ENCODE assay signal across 20 cellular contexts in genomic region chr10:88705951-88706350, GRCh38. TPM values are rescaled to one million over a fixed set of nuclear protein-coding genes. Genes with fewer than 3 reads are reported as not detected.
"Had no signal": no experiment of that assay in that cellular context is flagged by ENCODE, and none has a peak within 500 bp of the region (broad histone marks: within the 10 kb centered on the region; RNA-seq: fewer than 3 reads in every experiment).

Gene LIPK, plus strand, starts transcription at chr10:88706249. Its CDS starts 18,295 bp downstream, at chr10:88724544.

- H3K4me1 ChIP-seq: upper lobe of left lung had no signal

- H3K36me3 Mint-ChIP-seq: activated naive CD4-positive, alpha-beta T cell treated with anti-CD3 and anti-CD28 coated beads, Interleukin-2, amount 50 U/mL, for 72 hours; natural killer cell treated with Interleukin-12 subunit alpha and Interleukin-12 subunit beta and Interleukin-15 and Interleukin-18, amount 100 ng/mL, for 72 hours had no signal

- H3K9me3 ChIP-seq: upper lobe of left lung had no signal

- H3K4me3 ChIP-seq: hepatocyte, upper lobe of left lung had no signal

- DNase-seq: activated CD4-positive, alpha-beta T cell treated with anti-CD3 and anti-CD28 coated beads for 48 hours; activated CD8-positive, alpha-beta T cell treated with anti-CD3 and anti-CD28 coated beads for 36 hours; activated gamma-delta T cell; activated T-cell treated with anti-CD3 and anti-CD28 coated beads, Interleukin-2, amount 50 U/mL, for 4 hours; anterior cingulate cortex; effector memory CD8-positive, alpha-beta T cell; erythroblast; islet precursor cell; mesendoderm; stimulated activated CD4-positive, alpha-beta T cell treated with anti-CD3 and anti-CD28 coated beads, Interleukin-4, amount 100 ng/mL, for 24 hours; stimulated activated naive CD4-positive, alpha-beta T cell treated with Interleukin-2 at 50 U/mL for 16 hours; upper lobe of left lung had no signal

- H3K27ac Mint-ChIP-seq: activated CD8-positive, alpha-beta T cell treated with anti-CD3 and anti-CD28 coated beads for 36 hours; activated naive CD4-positive, alpha-beta T cell treated with anti-CD3 and anti-CD28 coated beads, Interleukin-2, amount 50 U/mL, for 72 hours; dendritic cell treated with granulocyte-macrophage colony-stimulating factor and Interleukin-4, amounts not matched to agents 40 ng/mL and 50 ng/mL, for 4 days; effector memory CD8-positive, alpha-beta T cell; natural killer cell treated with Interleukin-12 subunit alpha and Interleukin-12 subunit beta and Interleukin-15 and Interleukin-18, amount 100 ng/mL, for 72 hours had no signal

- H3K9me3 Mint-ChIP-seq: activated CD8-positive, alpha-beta T cell treated with anti-CD3 and anti-CD28 coated beads for 36 hours; activated naive CD4-positive, alpha-beta T cell treated with anti-CD3 and anti-CD28 coated beads, Interleukin-2, amount 50 U/mL, for 72 hours; activated T-cell treated with anti-CD3 and anti-CD28 coated beads, Interleukin-2, amount 50 U/mL, for 4 hours; dendritic cell treated with granulocyte-macrophage colony-stimulating factor and Interleukin-4, amounts not matched to agents 40 ng/mL and 50 ng/mL, for 4 days; effector memory CD8-positive, alpha-beta T cell; natural killer cell treated with Interleukin-12 subunit alpha and Interleukin-12 subunit beta and Interleukin-15 and Interleukin-18, amount 100 ng/mL, for 72 hours had no signal

- H3K36me3 ChIP-seq: upper lobe of left lung had no signal

- ATAC-seq: activated CD8-positive, alpha-beta T cell treated with anti-CD3 and anti-CD28 coated beads for 36 hours; effector memory CD8-positive, alpha-beta T cell; left lobe of liver; natural killer cell treated with Interleukin-12 subunit alpha and Interleukin-12 subunit beta and Interleukin-15 and Interleukin-18, amount 100 ng/mL, for 72 hours had no signal

- H2AFZ ChIP-seq: hepatocyte had no signal

- H3K27ac ChIP-seq: hepatocyte, upper lobe of left lung had no signal

- H3K4me3 Mint-ChIP-seq: activated CD8-positive, alpha-beta T cell treated with anti-CD3 and anti-CD28 coated beads for 36 hours; dendritic cell treated with granulocyte-macrophage colony-stimulating factor and Interleukin-4, amounts not matched to agents 40 ng/mL and 50 ng/mL, for 4 days; effector memory CD8-positive, alpha-beta T cell; natural killer cell treated with Interleukin-12 subunit alpha and Interleukin-12 subunit beta and Interleukin-15 and Interleukin-18, amount 100 ng/mL, for 72 hours had no signal

- H3K27me3 Mint-ChIP-seq: effector memory CD8-positive, alpha-beta T cell had no signal

- H3K27me3 ChIP-seq: hepatocyte, upper lobe of left lung had no signal

- H3K4me2 ChIP-seq: hepatocyte had no signal

- H3K79me2 ChIP-seq: hepatocyte had no signal

RNA-seq across cellular contexts. Expression of gene LIPK, which starts in this region (rescaled TPM):
- total RNA-seq: activated CD8-positive, alpha-beta T cell treated with anti-CD3 and anti-CD28 coated beads for 36 hours; activated naive CD4-positive, alpha-beta T cell treated with anti-CD3 and anti-CD28 coated beads, Interleukin-2, amount 50 U/mL, for 72 hours; activated T-cell treated with anti-CD3 and anti-CD28 coated beads, Interleukin-2, amount 50 U/mL, for 4 hours; cerebellum; glomerular endothelial cell; hepatocyte; left lobe of liver; natural killer cell treated with Interleukin-12 subunit alpha and Interleukin-12 subunit beta and Interleukin-15 and Interleukin-18, amount 100 ng/mL, for 72 hours; T-helper 1 cell treated with Interleukin-12 subunit alpha and Interleukin-12 subunit beta and Interleukin-4 antibody, amounts not matched to agents 30 ng/mL and 1 ng/mL, for 36 hours; upper lobe of left lung had no signal
- polyA plus RNA-seq: hepatocyte had no signal
